Comparison of ENCODE assay signal across 26 cellular contexts in the genomic region with DNA sequence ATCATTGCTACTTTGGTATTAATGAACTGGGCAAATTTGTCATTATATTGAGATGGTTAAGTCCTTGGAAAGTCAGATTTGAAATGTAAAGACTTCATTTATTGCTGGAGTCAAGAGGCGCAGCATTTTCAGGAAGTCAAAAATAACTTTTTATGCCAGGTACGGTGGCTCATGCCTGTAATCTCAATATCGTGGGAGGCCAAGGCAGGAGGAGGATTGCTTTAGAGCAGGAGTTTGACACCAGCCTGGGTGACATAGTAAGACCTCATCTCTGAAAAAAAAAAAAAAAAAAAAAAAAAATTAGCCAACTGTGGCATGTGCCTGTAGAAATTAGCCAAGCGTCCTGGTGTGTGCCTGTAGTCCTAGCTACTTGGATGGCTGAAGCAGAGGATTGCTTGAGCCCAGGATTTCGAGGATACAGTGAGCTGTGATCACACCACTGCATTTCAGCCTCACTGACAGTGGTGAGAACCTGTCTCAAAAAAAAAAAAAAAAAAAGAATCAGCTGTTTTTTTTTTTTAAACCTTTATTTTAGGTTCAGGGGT. TPM values are rescaled to one million over a fixed set of nuclear protein-coding genes. Genes with fewer than 3 reads are reported as not detected.
DNase-seq lines count a peak whose midpoint lies in the region; ATAC-seq lines count a peak whose summit lies in the region.
"Had no signal": no experiment of that assay in that cellular context is flagged by ENCODE, and none has a peak within 500 bp of the region (broad histone marks: within the 10 kb centered on the region; RNA-seq: fewer than 3 reads in every experiment).

No MANE protein-coding gene starts in this region.

- POLR2A ChIA-PET in activated CD4-positive, alpha-beta T cell treated with anti-CD3 and anti-CD28 coated beads, Interleukin-2, amount 10 ng/mL, durations not matched to agents 7 days and 5 days (lab: Charles Lee): no interaction called here
- POLR2A ChIA-PET in naive thymus-derived CD4-positive, alpha-beta T cell (lab: Charles Lee): interaction anchor here (11.4 to 14.4 kb wide), 2 partner anchors 13 to 29 kb away, joined by 201 to 360 read pairs; partner anchors contain the start of genes AP4B1 and DCLRE1B

- H2AFZ ChIP-seq in GM23248: no peak overlapping the region

- intact Hi-C loops in naive thymus-derived CD4-positive, alpha-beta T cell (cut with micrococcal nuclease): loop anchor here (5.0 to 10.0 kb wide), 4 partner anchors 520 to 1540 kb away; partner anchors contain the start of genes BCAS2 (in 1 of the 2), CTTNBP2NL (in 1 of the 2) and TRIM33 (in 1 of the 2)

- no peak for DNase-seq in activated CD4-positive, alpha-beta T cell treated with anti-CD3 and anti-CD28 coated beads, Interleukin-2, amount 10 ng/mL, durations not matched to agents 7 days and 5 days
- DNase-seq in activated CD4-positive, alpha-beta T cell treated with anti-CD3 and anti-CD28 coated beads, Interleukin-2, amount 50 U/mL, for 48 hours: no peak
- no peak for DNase-seq in CD4-positive, CD25-positive, alpha-beta regulatory T cell
- DNase-seq in T-helper 17 cell (no peak), GM23248 (no peak), NCI-H1092 (lab: John Stamatoyannopoulos, UW) (no peak), dedifferentiated amniotic fluid mesenchymal stem cell (ENCODE audit: extremely low spot score) (no peak)
- DNase-seq in naive thymus-derived CD4-positive, alpha-beta T cell: no peak
- DNase-seq: activated CD4-positive, alpha-beta T cell treated with anti-CD3 and anti-CD28 coated beads for 1 hour; activated CD8-positive, alpha-beta memory T cell treated with anti-CD3 and anti-CD28 coated beads, Interleukin-2, amount 50 U/mL, for 4 hours; activated effector memory CD4-positive, alpha-beta T cell treated with Interleukin-2 at 50 U/mL for 16 hours; BE2C; DMS79; GF-D8; H9; naive B cell; NCI-H1436; NCI-H2081 treated with DMSO at 0.1 percent for 48 hours; NCI-H446; NCI-H774; SJCRH30; stomach; T-helper 1 cell had no signal

- no peaks in the 10 kb centered on the region for H3K9me3 Mint-ChIP-seq in activated CD4-positive, alpha-beta T cell treated with anti-CD3 and anti-CD28 coated beads, Interleukin-2, amount 10 ng/mL, durations not matched to agents 7 days and 5 days
- H3K9me3 Mint-ChIP-seq in CD4-positive, CD25-positive, alpha-beta regulatory T cell: peaks cover 0 to 2% (median 0%) of the 10 kb centered on the region in 7 donors
- H3K9me3 Mint-ChIP-seq in naive thymus-derived CD4-positive, alpha-beta T cell: peaks cover 0 to 3% (median 0%) of the 10 kb centered on the region in 11 donors
- H3K9me3 Mint-ChIP-seq: H9, mesothelial cell of epicardium, naive B cell had no signal

- CTCF ChIA-PET in activated CD4-positive, alpha-beta T cell treated with anti-CD3 and anti-CD28 coated beads, Interleukin-2, amount 10 ng/mL, durations not matched to agents 7 days and 5 days (lab: Charles Lee): interaction anchor here (0.6 to 1.9 kb wide), 7 partner anchors 12 to 353 kb away, joined by 3 to 6 read pairs (median 5); no protein-coding TSS in a partner anchor
- CTCF ChIA-PET in naive thymus-derived CD4-positive, alpha-beta T cell (lab: Charles Lee): interaction anchor here (0.9 to 1.7 kb wide), 2 partner anchors 99 to 348 kb away, joined by 3 read pairs; no protein-coding TSS in a partner anchor

- no peak overlapping the region for H3K4me2 ChIP-seq in GM23248 (ENCODE audit: unreplicated experiment)

- H3K9ac ChIP-seq in GM23248: no peak overlapping the region

- no peaks in the 10 kb centered on the region for H3K27me3 Mint-ChIP-seq in activated CD4-positive, alpha-beta T cell treated with anti-CD3 and anti-CD28 coated beads, Interleukin-2, amount 10 ng/mL, durations not matched to agents 7 days and 5 days
- no peaks in the 10 kb centered on the region for H3K27me3 Mint-ChIP-seq in CD4-positive, CD25-positive, alpha-beta regulatory T cell
- H3K27me3 Mint-ChIP-seq in T-helper 17 cell: no peaks in the 10 kb centered on the region
- peaks cover 0 to 2% (median 0%) of the 10 kb centered on the region in 5 donors for H3K27me3 Mint-ChIP-seq in naive thymus-derived CD4-positive, alpha-beta T cell
- H3K27me3 Mint-ChIP-seq: naive B cell had no signal

- H3K79me2 ChIP-seq in GM23248 (ENCODE audit: insufficient read depth): peaks cover 100% of the 10 kb centered on the region

- H3K4me3 Mint-ChIP-seq in activated CD4-positive, alpha-beta T cell treated with anti-CD3 and anti-CD28 coated beads, Interleukin-2, amount 10 ng/mL, durations not matched to agents 7 days and 5 days: peak overlapping the region; percentile 86
- H3K4me3 Mint-ChIP-seq in CD4-positive, CD25-positive, alpha-beta regulatory T cell: peak overlapping the region; percentile 49 to 98 (median 92)
- H3K4me3 Mint-ChIP-seq in T-helper 17 cell: peak overlapping the region; percentile 98
- H3K4me3 Mint-ChIP-seq in naive thymus-derived CD4-positive, alpha-beta T cell: peak overlapping the region in 8 of 10 donors; percentile 88 to 99 (median 98)
- H3K4me3 Mint-ChIP-seq: H9, mesothelial cell of epicardium had no signal

- ATAC-seq in CD4-positive, CD25-positive, alpha-beta regulatory T cell (ENCODE audit: low read depth in 2 of 2): no peak
- ATAC-seq in T-helper 17 cell: no peak
- no peak for ATAC-seq in naive thymus-derived CD4-positive, alpha-beta T cell

- no peaks in the 10 kb centered on the region for H3K9me3 ChIP-seq in CD4-positive, CD25-positive, alpha-beta regulatory T cell (ENCODE audit: control insufficient read depth in 2 of 2, low read length in 2 of 2)
- no peaks in the 10 kb centered on the region for H3K9me3 ChIP-seq in T-helper 17 cell (ENCODE audit: control insufficient read depth, low read length, poor library complexity, severe bottlenecking)
- H3K9me3 ChIP-seq in naive thymus-derived CD4-positive, alpha-beta T cell (ENCODE audit: control insufficient read depth in 2 of 3, low read length in 3 of 3): no peaks in the 10 kb centered on the region
- H3K9me3 ChIP-seq in GM23248 (ENCODE audit: low read depth): no peaks in the 10 kb centered on the region
- H3K9me3 ChIP-seq: BE2C, SJCRH30, stomach, tibial nerve had no signal

- H3K4me3 ChIP-seq in CD4-positive, CD25-positive, alpha-beta regulatory T cell (ENCODE audit: low read depth, low read length): peak overlapping the region; percentile 95
- H3K4me3 ChIP-seq in naive thymus-derived CD4-positive, alpha-beta T cell (ENCODE audit: low read length): no peak overlapping the region
- H3K4me3 ChIP-seq in GM23248: no peak overlapping the region
- H3K4me3 ChIP-seq: SJCRH30, stomach, tibial nerve had no signal

- no peaks in the 10 kb centered on the region for H3K36me3 ChIP-seq in CD4-positive, CD25-positive, alpha-beta regulatory T cell (ENCODE audit: control insufficient read depth, insufficient read depth, low read length)
- no peaks in the 10 kb centered on the region for H3K36me3 ChIP-seq in naive thymus-derived CD4-positive, alpha-beta T cell (ENCODE audit: control insufficient read depth in 2 of 3, insufficient read depth in 3 of 3, low read length in 3 of 3)
- no peaks in the 10 kb centered on the region for H3K36me3 ChIP-seq in GM23248 (ENCODE audit: low read depth)
- H3K36me3 ChIP-seq: SJCRH30, stomach, tibial nerve had no signal

- no peak overlapping the region for H3K27ac Mint-ChIP-seq in activated CD4-positive, alpha-beta T cell treated with anti-CD3 and anti-CD28 coated beads, Interleukin-2, amount 10 ng/mL, durations not matched to agents 7 days and 5 days
- H3K27ac Mint-ChIP-seq in CD4-positive, CD25-positive, alpha-beta regulatory T cell: peak overlapping the region; percentile 5 to 99 (median 84)
- peak overlapping the region; percentile 99 for H3K27ac Mint-ChIP-seq in T-helper 17 cell
- H3K27ac Mint-ChIP-seq in naive thymus-derived CD4-positive, alpha-beta T cell: peak overlapping the region in 8 of 9 donors; percentile 93 to 100 (median 99)
- H3K27ac Mint-ChIP-seq: H9, mesothelial cell of epicardium had no signal

- H3K4me1 Mint-ChIP-seq in activated CD4-positive, alpha-beta T cell treated with anti-CD3 and anti-CD28 coated beads, Interleukin-2, amount 10 ng/mL, durations not matched to agents 7 days and 5 days: peaks cover 81% of the 10 kb centered on the region
- peaks cover 54 to 91% (median 69%) of the 10 kb centered on the region in 4 donors for H3K4me1 Mint-ChIP-seq in CD4-positive, CD25-positive, alpha-beta regulatory T cell
- peaks cover 74% of the 10 kb centered on the region for H3K4me1 Mint-ChIP-seq in T-helper 17 cell
- peaks cover 68 to 95% (median 78%) of the 10 kb centered on the region in 7 donors for H3K4me1 Mint-ChIP-seq in naive thymus-derived CD4-positive, alpha-beta T cell

- H3K9me2 ChIP-seq in GM23248 (ENCODE audit: insufficient read depth): no peaks in the 10 kb centered on the region

- peaks cover 13% of the 10 kb centered on the region; the same call in 1 of the 2 replicates for H3F3A ChIP-seq in GM23248 (ENCODE audit: insufficient read depth)

- H3K36me3 Mint-ChIP-seq in activated CD4-positive, alpha-beta T cell treated with anti-CD3 and anti-CD28 coated beads, Interleukin-2, amount 10 ng/mL, durations not matched to agents 7 days and 5 days (ENCODE audit: low read depth): peaks cover 48% of the 10 kb centered on the region
- peaks cover 17% of the 10 kb centered on the region for H3K36me3 Mint-ChIP-seq in CD4-positive, CD25-positive, alpha-beta regulatory T cell
- peaks cover 21% of the 10 kb centered on the region for H3K36me3 Mint-ChIP-seq in T-helper 17 cell (ENCODE audit: low read depth)
- peaks cover 0 to 27% (median 4%) of the 10 kb centered on the region in 5 donors for H3K36me3 Mint-ChIP-seq in naive thymus-derived CD4-positive, alpha-beta T cell
- H3K36me3 Mint-ChIP-seq: mesothelial cell of epicardium, naive B cell had no signal

- H3K27me3 ChIP-seq in CD4-positive, CD25-positive, alpha-beta regulatory T cell (ENCODE audit: control insufficient read depth, insufficient read depth, low read length): no peaks in the 10 kb centered on the region
- H3K27me3 ChIP-seq in naive thymus-derived CD4-positive, alpha-beta T cell (ENCODE audit: control insufficient read depth in 2 of 2, insufficient read depth in 2 of 2, low read length in 2 of 2): no peaks in the 10 kb centered on the region
- no peaks in the 10 kb centered on the region for H3K27me3 ChIP-seq in GM23248 (replicated peaks; ENCODE audit: insufficient read depth)
- H3K27me3 ChIP-seq: BE2C, SJCRH30, stomach, tibial nerve had no signal

- peak overlapping the region; percentile 52 for H3K27ac ChIP-seq in CD4-positive, CD25-positive, alpha-beta regulatory T cell (ENCODE audit: insufficient read depth, low read length, poor library complexity, severe bottlenecking)
- peak overlapping the region; percentile 99 for H3K27ac ChIP-seq in naive thymus-derived CD4-positive, alpha-beta T cell (ENCODE audit: low read depth, low read length)
- no peak overlapping the region for H3K27ac ChIP-seq in GM23248
- H3K27ac ChIP-seq: SJCRH30, stomach, tibial nerve had no signal

- whole genome bisulfite sequencing in GM23248 (ENCODE audit: low coverage in 1 of 2, low lambda C conversion rate in 2 of 2, missing lambda C conversion rate in 2 of 2), 2 experiments: 73 to 82% methylated on average over 5 of the region's 5 CpGs

- in situ Hi-C loops in GM23248 (cut with MboI): loop anchor here (25.0 kb wide), 1 partner anchor 797 kb away; no protein-coding TSS in a partner anchor

- peaks cover 80% of the 10 kb centered on the region for H3K4me1 ChIP-seq in CD4-positive, CD25-positive, alpha-beta regulatory T cell (ENCODE audit: control insufficient read depth, insufficient read depth, low read length, poor library complexity, severe bottlenecking)
- H3K4me1 ChIP-seq in naive thymus-derived CD4-positive, alpha-beta T cell (ENCODE audit: control insufficient read depth in 2 of 2, insufficient read depth in 2 of 2, low read length in 2 of 2): peaks cover 76 to 81% of the 10 kb centered on the region in 2 donors
- H3K4me1 ChIP-seq in GM23248 (ENCODE audit: insufficient read depth): peaks cover 29% of the 10 kb centered on the region

- peaks cover 33% of the 10 kb centered on the region for H4K20me1 ChIP-seq in GM23248 (ENCODE audit: insufficient read depth)

RNA-seq across cellular contexts. Expression of gene HIPK1, which starts 5.5 kb away (rescaled TPM):
- 100 to 1,000 TPM in 1 of 2 experiments, 10 to 100 TPM in 1; 88.5 to 106 TPM for total RNA-seq in activated CD4-positive, alpha-beta T cell treated with anti-CD3 and anti-CD28 coated beads, Interleukin-2, amount 10 ng/mL, durations not matched to agents 7 days and 5 days
- total RNA-seq in CD4-positive, CD25-positive, alpha-beta regulatory T cell: 189 TPM
- polyA plus RNA-seq in CD4-positive, CD25-positive, alpha-beta regulatory T cell: 10 to 100 TPM in 2 of 4 donors, 1 to 10 TPM in 2; 8.6 to 12.5 (median 11.0) TPM
- 100 to 1,000 TPM; 228 to 253 TPM for total RNA-seq in T-helper 17 cell
- 100 to 1,000 TPM in 4 of 5 experiments, 10 to 100 TPM in 1; 95.8 to 211 (median 124) TPM for total RNA-seq in naive thymus-derived CD4-positive, alpha-beta T cell
- 10 to 100 TPM; 11.8 to 21.3 TPM for polyA plus RNA-seq in naive thymus-derived CD4-positive, alpha-beta T cell
- total RNA-seq in GM23248 (2014; rRNA removed; shearing (Covaris generic)): 23.6 and 26.2 TPM in 2 replicates
- 6.1 and 7.6 TPM in 2 replicates for polyA plus RNA-seq in GM23248 (2016; fragmentation: Nextera tagmentation; extraction: Ambion mirVana)

RNA-seq across cellular contexts. Expression of gene DCLRE1B, which starts 29.5 kb away (rescaled TPM):
- 10 to 100 TPM; 16.2 to 19.4 TPM for total RNA-seq in activated CD4-positive, alpha-beta T cell treated with anti-CD3 and anti-CD28 coated beads, Interleukin-2, amount 10 ng/mL, durations not matched to agents 7 days and 5 days
- total RNA-seq in CD4-positive, CD25-positive, alpha-beta regulatory T cell: 7.0 TPM
- polyA plus RNA-seq in CD4-positive, CD25-positive, alpha-beta regulatory T cell: 1 to 10 TPM; 2.2 to 6.6 (median 4.7) TPM
- 1 to 10 TPM; 5.4 to 7.0 TPM for total RNA-seq in T-helper 17 cell
- 10 to 100 TPM in 1 of 5 experiments, 1 to 10 TPM in 4; 4.1 to 13.6 (median 6.9) TPM for total RNA-seq in naive thymus-derived CD4-positive, alpha-beta T cell
- polyA plus RNA-seq in naive thymus-derived CD4-positive, alpha-beta T cell: 1 to 10 TPM; 3.7 to 6.8 TPM
- 4.3 and 6.9 TPM in 2 replicates for total RNA-seq in GM23248 (2014; rRNA removed; shearing (Covaris generic))
- polyA plus RNA-seq in GM23248 (2016; fragmentation: Nextera tagmentation; extraction: Ambion mirVana): 6.5 and 7.2 TPM in 2 replicates

RNA-seq across cellular contexts. Expression of gene AP4B1, which starts 30.0 kb away (rescaled TPM):
- total RNA-seq in activated CD4-positive, alpha-beta T cell treated with anti-CD3 and anti-CD28 coated beads, Interleukin-2, amount 10 ng/mL, durations not matched to agents 7 days and 5 days: 10 to 100 TPM; 39.4 to 41.9 TPM
- 53.6 TPM for total RNA-seq in CD4-positive, CD25-positive, alpha-beta regulatory T cell
- polyA plus RNA-seq in CD4-positive, CD25-positive, alpha-beta regulatory T cell: 10 to 100 TPM; 12.9 to 16.1 (median 14.5) TPM
- total RNA-seq in T-helper 17 cell: 10 to 100 TPM; 52.1 to 56.1 TPM
- total RNA-seq in naive thymus-derived CD4-positive, alpha-beta T cell: 10 to 100 TPM; 50.8 to 75.4 (median 65.0) TPM
- 10 to 100 TPM; 13.7 to 15.6 TPM for polyA plus RNA-seq in naive thymus-derived CD4-positive, alpha-beta T cell
- 12.9 and 16.1 TPM in 2 replicates for total RNA-seq in GM23248 (2014; rRNA removed; shearing (Covaris generic))
- 9.9 and 11.8 TPM in 2 replicates for polyA plus RNA-seq in GM23248 (2016; fragmentation: Nextera tagmentation; extraction: Ambion mirVana)

RNA-seq across cellular contexts. Expression of gene OLFML3, which starts 44.7 kb away (rescaled TPM):
- total RNA-seq in activated CD4-positive, alpha-beta T cell treated with anti-CD3 and anti-CD28 coated beads, Interleukin-2, amount 10 ng/mL, durations not matched to agents 7 days and 5 days: under 1 TPM; 0.71 to 0.94 TPM
- 0.64 TPM for total RNA-seq in CD4-positive, CD25-positive, alpha-beta regulatory T cell
- not detected for polyA plus RNA-seq in CD4-positive, CD25-positive, alpha-beta regulatory T cell
- 1 to 10 TPM; 1.0 to 1.2 TPM for total RNA-seq in T-helper 17 cell
- 1 to 10 TPM in 3 of 5 experiments, under 1 TPM in 2; 0.24 to 1.8 (median 1.1) TPM for total RNA-seq in naive thymus-derived CD4-positive, alpha-beta T cell
- not detected for polyA plus RNA-seq in naive thymus-derived CD4-positive, alpha-beta T cell
- 156 and 168 TPM in 2 replicates for total RNA-seq in GM23248 (2014; rRNA removed; shearing (Covaris generic))
- 141 and 149 TPM in 2 replicates for polyA plus RNA-seq in GM23248 (2016; fragmentation: Nextera tagmentation; extraction: Ambion mirVana)

RNA-seq across cellular contexts. Expression of gene BCL2L15, which starts 47.2 kb away (rescaled TPM):
- total RNA-seq in activated CD4-positive, alpha-beta T cell treated with anti-CD3 and anti-CD28 coated beads, Interleukin-2, amount 10 ng/mL, durations not matched to agents 7 days and 5 days: 1 to 10 TPM in 1 of 2 experiments, under 1 TPM in 1; 0.98 to 1.1 TPM
- total RNA-seq in CD4-positive, CD25-positive, alpha-beta regulatory T cell: 2.2 TPM
- 1 to 10 TPM in 1 of 4 donors, under 1 TPM in 3; 0.30 to 2.1 (median 0.63) TPM for polyA plus RNA-seq in CD4-positive, CD25-positive, alpha-beta regulatory T cell
- total RNA-seq in T-helper 17 cell: 1 to 10 TPM; 1.4 to 1.5 TPM
- 1 to 10 TPM; 1.1 to 7.5 (median 1.6) TPM for total RNA-seq in naive thymus-derived CD4-positive, alpha-beta T cell
- under 1 TPM in 1 of 2 donors, not detected in 1; 0.60 TPM for polyA plus RNA-seq in naive thymus-derived CD4-positive, alpha-beta T cell
- 0.13 and 0.32 TPM in 2 replicates for total RNA-seq in GM23248 (2014; rRNA removed; shearing (Covaris generic))
- polyA plus RNA-seq in GM23248 (2016; fragmentation: Nextera tagmentation; extraction: Ambion mirVana): not detected in 2 replicates
- total RNA-seq: RPMI7951 had no signal
